In genomic region chr7:87599336-87599735, GRCh38 we compare ENCODE assay signal across 8 cellular contexts. TPM values are rescaled to one million over a fixed set of nuclear protein-coding genes. Genes with fewer than 3 reads are reported as not detected.
DNase-seq lines count a peak whose midpoint lies in the region; ATAC-seq and TF ChIP-seq lines count a peak whose summit lies in the region.

No MANE protein-coding gene starts in this region.

- no peak overlapping the region for H3K27ac ChIP-seq in brain microvascular endothelial cell

- peak overlapping the region; percentile 87 for H3K27ac Mint-ChIP-seq in activated T-helper 17 cell treated with anti-CD3 and anti-CD28 coated beads, Interleukin-2, amount 50 U/mL, for 72 hours
- H3K27ac Mint-ChIP-seq in nephron (no peak overlapping the region), mesothelial cell of epicardium (no peak overlapping the region)

- H3K36me3 Mint-ChIP-seq in activated T-helper 17 cell treated with anti-CD3 and anti-CD28 coated beads, Interleukin-2, amount 50 U/mL, for 72 hours (ENCODE audit: low read depth), result peaks cover 12% of the 10 kb centered on the region
- H3K36me3 Mint-ChIP-seq in nephron (ENCODE audit: low read depth) (no peaks in the 10 kb centered on the region), mesothelial cell of epicardium (no peaks in the 10 kb centered on the region)

- in situ Hi-C loops in brain microvascular endothelial cell (cut with HindIII; ENCODE audit: low pct_ligation_motif_present, low sequenced_read_pairs), result no loop called here

- no peak for TF ChIP-seq CTCF in nephron (IDR thresholded peaks at IDR 0.05; ENCODE audit: unreplicated experiment in 3 of 3)
- no peak for TF ChIP-seq CTCF in brain microvascular endothelial cell (IDR thresholded peaks at IDR 0.05; ENCODE audit: low read depth, low read length, missing control alignments)
- TF ChIP-seq CTCF in mesothelial cell of epicardium (IDR thresholded peaks at IDR 0.05; ENCODE audit: unreplicated experiment), result no peak

- H3K27me3 Mint-ChIP-seq in activated T-helper 17 cell treated with anti-CD3 and anti-CD28 coated beads, Interleukin-2, amount 50 U/mL, for 72 hours, result peaks cover 9% of the 10 kb centered on the region
- H3K27me3 Mint-ChIP-seq in nephron (ENCODE audit: low read depth) (peaks cover 78% of the 10 kb centered on the region), mesothelial cell of epicardium (ENCODE audit: low read depth) (peaks cover 85% of the 10 kb centered on the region)

- H3K4me3 Mint-ChIP-seq in activated T-helper 17 cell treated with anti-CD3 and anti-CD28 coated beads, Interleukin-2, amount 50 U/mL, for 72 hours, result peak overlapping the region; percentile 82
- H3K4me3 Mint-ChIP-seq in nephron (peak overlapping the region; percentile 42 to 55 (median 45)), mesothelial cell of epicardium (no peak overlapping the region)

- DNase-seq in NOMO-1 treated with dmso at 0.1 percent for 144 hours (lab: John Stamatoyannopoulos, UW; ENCODE audit: unreplicated experiment) (peak; percentile 35), EL (no peak), brain microvascular endothelial cell (no peak), mesothelial cell of epicardium (ENCODE audit: low spot score in 2 of 2, unreplicated experiment in 2 of 2) (no peak)

- H3K27me3 ChIP-seq in brain microvascular endothelial cell (replicated peaks), result peaks cover 9% of the 10 kb centered on the region

- H3K9me3 Mint-ChIP-seq in activated T-helper 17 cell treated with anti-CD3 and anti-CD28 coated beads, Interleukin-2, amount 50 U/mL, for 72 hours, result no peaks in the 10 kb centered on the region
- no peaks in the 10 kb centered on the region for H3K9me3 Mint-ChIP-seq in nephron
- H3K9me3 Mint-ChIP-seq in mesothelial cell of epicardium, result no peaks in the 10 kb centered on the region

- H3K36me3 ChIP-seq in brain microvascular endothelial cell (replicated peaks), result no peaks in the 10 kb centered on the region

- H3K4me3 ChIP-seq in brain microvascular endothelial cell (ENCODE audit: low read depth, low read length), result no peak overlapping the region

- peak; percentile 95 for ATAC-seq in GM18868 (IDR thresholded peaks at IDR 0.05; ENCODE audit: unreplicated experiment)
- peak; percentile 91 for ATAC-seq in HG02840 (IDR thresholded peaks at IDR 0.05; ENCODE audit: low FRiP score, unreplicated experiment)
- ATAC-seq in activated T-helper 17 cell treated with anti-CD3 and anti-CD28 coated beads, Interleukin-2, amount 50 U/mL, for 72 hours (replicated peaks), result peak; percentile 63

- peaks cover 10% of the 10 kb centered on the region for H3K4me1 Mint-ChIP-seq in activated T-helper 17 cell treated with anti-CD3 and anti-CD28 coated beads, Interleukin-2, amount 50 U/mL, for 72 hours
- H3K4me1 Mint-ChIP-seq in nephron (peaks cover 6% of the 10 kb centered on the region), mesothelial cell of epicardium (peaks cover 10% of the 10 kb centered on the region)

RNA-seq across cellular contexts. Expression of gene ABCB1, which starts 1.3 kb away (rescaled TPM):
- total RNA-seq in activated T-helper 17 cell treated with anti-CD3 and anti-CD28 coated beads, Interleukin-2, amount 50 U/mL, for 72 hours, result 10 to 100 TPM; 14.7 to 19.0 TPM
- 0.61 to 1.7 TPM (median 1.5 TPM) in 3 replicates for total RNA-seq in mesothelial cell of epicardium

RNA-seq across cellular contexts. Expression of gene RUNDC3B, which starts 28.9 kb away (rescaled TPM):
- under 1 TPM; 0.24 to 0.56 TPM for total RNA-seq in activated T-helper 17 cell treated with anti-CD3 and anti-CD28 coated beads, Interleukin-2, amount 50 U/mL, for 72 hours
- 0.13 to 0.29 TPM in 2 of 3 replicates, not detected in the other for total RNA-seq in mesothelial cell of epicardium
